In the genomic region with DNA sequence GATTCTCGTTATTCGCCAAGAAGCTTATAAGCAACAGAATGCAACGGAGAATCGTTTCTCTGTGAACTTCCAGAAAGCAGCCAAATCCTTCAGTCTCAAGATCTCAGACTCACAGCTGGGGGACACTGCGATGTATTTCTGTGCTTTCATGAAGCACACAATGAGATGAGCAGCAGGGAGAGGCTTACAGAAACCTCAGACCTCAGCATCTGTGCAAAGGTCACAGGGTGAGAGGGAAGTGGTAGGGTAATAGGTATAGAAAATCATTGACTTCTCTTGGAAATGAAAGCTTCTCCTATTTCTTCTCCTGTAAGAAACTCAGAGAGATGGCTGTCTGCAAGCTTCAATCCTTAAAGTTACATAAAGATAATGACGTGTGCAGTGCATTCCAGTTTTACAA, we compare ENCODE assay signal across 11 cellular contexts.
"Had no signal": no experiment of that assay in that cellular context is flagged by ENCODE, and none has a peak within 500 bp of the region (broad histone marks: within the 10 kb centered on the region; RNA-seq: fewer than 3 reads in every experiment).

No MANE protein-coding gene starts in this region.

- H3K9me3 ChIP-seq: gastroesophageal sphincter, pancreas, thyroid gland had no signal

- H3K4me3 ChIP-seq: gastroesophageal sphincter, pancreas, thyroid gland had no signal

- H3K36me3 ChIP-seq: gastroesophageal sphincter, pancreas, thyroid gland had no signal

- H3K9me3 Mint-ChIP-seq: effector memory CD8-positive, alpha-beta T cell had no signal

- H3K27ac ChIP-seq: epithelial cell of prostate, gastroesophageal sphincter, pancreas, thyroid gland had no signal

- H3K4me1 ChIP-seq: gastroesophageal sphincter, pancreas, thyroid gland had no signal

- H3K27me3 ChIP-seq: gastroesophageal sphincter, pancreas, thyroid gland had no signal

- H3K27me3 Mint-ChIP-seq: effector memory CD8-positive, alpha-beta T cell had no signal

- H3K4me3 Mint-ChIP-seq: effector memory CD8-positive, alpha-beta T cell had no signal

- ATAC-seq: activated CD4-positive, CD25-positive, alpha-beta regulatory T cell treated with anti-CD3 and anti-CD28 coated beads, Interleukin-2, amount 50 U/mL, for 24 hours; effector memory CD8-positive, alpha-beta T cell; gastroesophageal sphincter; pancreas had no signal

- H3K27ac Mint-ChIP-seq: effector memory CD8-positive, alpha-beta T cell had no signal

- DNase-seq: activated T-cell treated with anti-CD3 and anti-CD28 coated beads, Interleukin-2, amount 50 U/mL, for 1 hour; cortex of kidney; effector memory CD8-positive, alpha-beta T cell; pancreas; retina; stimulated activated CD4-positive, alpha-beta T cell treated with anti-CD3 and anti-CD28 coated beads, Interleukin-15, amount 100 ng/mL, for 24 hours; stimulated activated CD4-positive, alpha-beta T cell treated with anti-CD3 and anti-CD28 coated beads, Interleukin-4, amount 100 ng/mL, for 24 hours; thyroid gland had no signal
